In genomic region chr2:210458395-210458794, GRCh38 we compare ENCODE assay signal across 22 cellular contexts. TPM values are rescaled to one million over a fixed set of nuclear protein-coding genes. Genes with fewer than 3 reads are reported as not detected.
A peak's percentile ranks its signal among the peaks of the same experiment; 100 is the strongest.
DNase-seq lines count a peak whose midpoint lies in the region; TF ChIP-seq lines count a peak whose summit lies in the region.
"Had no signal": no experiment of that assay in that cellular context is flagged by ENCODE, and none has a peak within 500 bp of the region (broad histone marks: within the 10 kb centered on the region; RNA-seq: fewer than 3 reads in every experiment).

No MANE protein-coding gene starts in this region.

- H3K27me3 Mint-ChIP-seq in nephron progenitor cell (ENCODE audit: low read depth, poor library complexity): peaks cover 2% of the 10 kb centered on the region
- H3K27me3 Mint-ChIP-seq: IgD-negative memory B cell had no signal

- peaks cover 58% of the 10 kb centered on the region for H3K4me1 ChIP-seq in BLaER1
- peaks cover 76% of the 10 kb centered on the region for H3K4me1 ChIP-seq in DOHH2 (ENCODE audit: control insufficient read depth, low read length)
- no peaks in the 10 kb centered on the region for H3K4me1 ChIP-seq in left ventricle myocardium inferior
- H3K4me1 ChIP-seq: A549 had no signal

- H3K27me3 ChIP-seq in BLaER1 (no peaks in the 10 kb centered on the region), DOHH2 (ENCODE audit: control insufficient read depth, low read length) (no peaks in the 10 kb centered on the region), dorsolateral prefrontal cortex (no peaks in the 10 kb centered on the region), left ventricle myocardium inferior (ENCODE audit: low read depth) (no peaks in the 10 kb centered on the region)

- H3K9ac ChIP-seq in BLaER1: no peak overlapping the region
- H3K9ac ChIP-seq: KMS-11 had no signal

- no peak for TF ChIP-seq CTCF in DOHH2 (IDR thresholded peaks at IDR 0.05; ENCODE audit: low read depth, low read length, poor library complexity, severe bottlenecking)
- TF ChIP-seq CTCF in dorsolateral prefrontal cortex (IDR thresholded peaks at IDR 0.05 in 54 of 56, conservative IDR thresholded peaks at IDR 0.05 in 2 of 56; ENCODE audit: low read depth in 1 of 56, partially characterized antibody in 56 of 56): no peak
- no peak for TF ChIP-seq CTCF in nephron progenitor cell (IDR thresholded peaks at IDR 0.05)
- TF ChIP-seq CTCF in left ventricle myocardium inferior (IDR thresholded peaks at IDR 0.05; ENCODE audit: borderline replicate concordance): no peak

- 0 out of 2 replicates have a peak overlapping the region, but pooled peaks have one; percentile 79 for H3K27ac ChIP-seq in BLaER1
- H3K27ac ChIP-seq in DOHH2 (ENCODE audit: low read depth, low read length): peak overlapping the region; percentile 79
- H3K27ac ChIP-seq in dorsolateral prefrontal cortex: peak overlapping the region in 46 of 59 donors; percentile 14 to 96 (median 88)
- no peak overlapping the region for H3K27ac ChIP-seq in left ventricle myocardium inferior (replicated peaks)
- H3K27ac ChIP-seq: A549, HL-60, KMS-11, RWPE1 had no signal

- intact Hi-C loops in dorsolateral prefrontal cortex (cut with DNase I): no loop called here
- intact Hi-C loops in left ventricle myocardium inferior (cut with micrococcal nuclease): no loop called here

- H3K4me3 Mint-ChIP-seq in nephron progenitor cell: no peak overlapping the region
- H3K4me3 Mint-ChIP-seq: CD14-positive monocyte, IgD-negative memory B cell had no signal

- H3K4me3 ChIP-seq in BLaER1: no peak overlapping the region
- peak overlapping the region; percentile 64 for H3K4me3 ChIP-seq in DOHH2 (ENCODE audit: low read length)
- H3K4me3 ChIP-seq in dorsolateral prefrontal cortex: no peak overlapping the region
- no peak overlapping the region for H3K4me3 ChIP-seq in left ventricle myocardium inferior
- H3K4me3 ChIP-seq: A549 had no signal

- peak overlapping the region; percentile 55 for H3K27ac Mint-ChIP-seq in nephron progenitor cell
- H3K27ac Mint-ChIP-seq: CD14-positive monocyte had no signal

- peaks cover 68% of the 10 kb centered on the region for H3K36me3 Mint-ChIP-seq in nephron progenitor cell (ENCODE audit: low read depth)

- H3K9me2 ChIP-seq in DOHH2 (replicated peaks; ENCODE audit: control insufficient read depth, low read length): no peaks in the 10 kb centered on the region

- H4K20me1 ChIP-seq in BLaER1 (no peaks in the 10 kb centered on the region), DOHH2 (ENCODE audit: control insufficient read depth, insufficient read depth, low read depth, low read length) (peaks cover 3% of the 10 kb centered on the region)

- peak overlapping the region; percentile 89 for H3K4me2 ChIP-seq in BLaER1
- peak overlapping the region; percentile 73 for H3K4me2 ChIP-seq in DOHH2 (ENCODE audit: low read length)
- H3K4me2 ChIP-seq: A549, KMS-11 had no signal

- H3K36me3 ChIP-seq in BLaER1 (peaks cover 56% of the 10 kb centered on the region), DOHH2 (ENCODE audit: control insufficient read depth, low read length) (peaks cover 56% of the 10 kb centered on the region), left ventricle myocardium inferior (peaks cover 44% of the 10 kb centered on the region)

- H3K9me3 ChIP-seq in BLaER1: 0 out of 2 replicates have a peak, but pooled peaks cover 7% of the 10 kb centered on the region
- no peaks in the 10 kb centered on the region for H3K9me3 ChIP-seq in DOHH2 (ENCODE audit: control insufficient read depth, insufficient read depth, low read length)
- H3K9me3 ChIP-seq in left ventricle myocardium inferior (replicated peaks): no peaks in the 10 kb centered on the region
- H3K9me3 ChIP-seq: A549 had no signal

- peaks cover 30% of the 10 kb centered on the region for H3F3A ChIP-seq in DOHH2 (ENCODE audit: control insufficient read depth, insufficient read depth)

- DNase-seq in dorsolateral prefrontal cortex (no peak), nephron progenitor cell (no peak), left ventricle myocardium inferior (no peak), SK-N-DZ (ENCODE audit: low spot score) (no peak)
- DNase-seq in activated CD4-positive, alpha-beta T cell treated with anti-CD3 and anti-CD28 coated beads, Interleukin-2, amount 50 U/mL, for 1 hour: no peak
- DNase-seq: AML-193, NCI-H1048, NCI-H1417, NCI-H1694, NCI-H2081, NCI-H226, NCI-H510A, NCI-H69, SHP77 had no signal

- no peaks in the 10 kb centered on the region for H3K9me3 Mint-ChIP-seq in nephron progenitor cell
- H3K9me3 Mint-ChIP-seq: CD14-positive monocyte, IgD-negative memory B cell had no signal

- peaks cover 4% of the 10 kb centered on the region; the same call in 1 of the 2 replicates for H3K79me2 ChIP-seq in DOHH2 (ENCODE audit: control insufficient read depth, low read length)

- H3K4me1 Mint-ChIP-seq in nephron progenitor cell: peaks cover 14% of the 10 kb centered on the region

RNA-seq across cellular contexts. Expression of gene LANCL1, which starts 18.2 kb away (rescaled TPM):
- total RNA-seq in dorsolateral prefrontal cortex: 100 to 1,000 TPM in 118 of 120 experiments, 10 to 100 TPM in 2; 71.4 to 393 (median 221) TPM
- total RNA-seq in left ventricle myocardium inferior: 65.4 TPM
- 65.9 and 68.6 TPM in 2 replicates for polyA plus RNA-seq in SK-N-DZ (2014; cell fraction: cytosol; rRNA removed)
- 54.4 and 62.8 TPM in 2 replicates for polyA plus RNA-seq in SK-N-DZ (2014; cell fraction: nucleus; rRNA removed)
